Comparison of ENCODE assay signal across 1 cellular context in the genomic region with DNA sequence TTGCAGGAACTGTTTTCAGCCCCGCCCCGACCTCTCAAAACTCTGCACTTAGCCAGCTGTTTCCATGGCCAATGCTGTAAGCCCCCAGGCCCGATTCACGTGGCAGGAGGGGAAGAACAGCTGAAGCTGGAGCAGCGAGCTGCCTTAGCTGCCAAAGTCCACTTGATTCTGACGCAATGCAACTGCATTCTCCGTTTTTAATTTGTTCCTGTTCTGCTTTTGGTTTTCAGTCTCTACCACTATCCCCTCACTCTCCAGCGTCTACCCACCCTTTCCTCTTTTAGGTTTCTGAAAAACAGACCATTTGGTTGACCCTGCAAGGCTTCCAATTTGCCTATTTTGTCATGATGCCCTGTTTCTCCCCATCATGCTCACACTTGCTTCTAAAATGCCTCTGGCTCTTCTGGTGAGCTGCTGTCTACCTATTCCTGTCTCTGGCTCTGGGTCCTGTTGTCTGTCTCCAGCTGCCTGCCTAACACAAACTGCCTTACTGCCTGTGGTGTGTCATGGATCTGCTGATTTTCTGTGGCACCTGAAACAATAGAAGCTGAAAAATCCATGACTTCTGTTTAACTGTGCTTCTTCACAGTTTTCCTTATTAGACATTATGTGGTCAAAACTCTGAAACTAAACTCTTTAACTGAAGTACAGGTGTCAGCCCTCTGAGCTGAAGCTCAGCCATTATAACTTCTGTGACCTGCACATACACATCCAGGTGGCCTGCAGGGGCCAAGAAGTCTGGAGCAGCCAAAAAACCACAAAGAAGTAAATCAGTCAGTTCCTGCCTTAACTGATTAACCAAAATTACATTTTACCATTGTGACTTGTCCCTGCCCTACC.
TF ChIP-seq lines count a peak whose summit lies in the region.

No MANE protein-coding gene starts in this region.

TF ChIP-seq in GM12878, 131 proteins besides CTCF, POLR2A, EP300 and RAD21 (continued from another document and continues in another):
- TF ChIP-seq, protein P1, sequence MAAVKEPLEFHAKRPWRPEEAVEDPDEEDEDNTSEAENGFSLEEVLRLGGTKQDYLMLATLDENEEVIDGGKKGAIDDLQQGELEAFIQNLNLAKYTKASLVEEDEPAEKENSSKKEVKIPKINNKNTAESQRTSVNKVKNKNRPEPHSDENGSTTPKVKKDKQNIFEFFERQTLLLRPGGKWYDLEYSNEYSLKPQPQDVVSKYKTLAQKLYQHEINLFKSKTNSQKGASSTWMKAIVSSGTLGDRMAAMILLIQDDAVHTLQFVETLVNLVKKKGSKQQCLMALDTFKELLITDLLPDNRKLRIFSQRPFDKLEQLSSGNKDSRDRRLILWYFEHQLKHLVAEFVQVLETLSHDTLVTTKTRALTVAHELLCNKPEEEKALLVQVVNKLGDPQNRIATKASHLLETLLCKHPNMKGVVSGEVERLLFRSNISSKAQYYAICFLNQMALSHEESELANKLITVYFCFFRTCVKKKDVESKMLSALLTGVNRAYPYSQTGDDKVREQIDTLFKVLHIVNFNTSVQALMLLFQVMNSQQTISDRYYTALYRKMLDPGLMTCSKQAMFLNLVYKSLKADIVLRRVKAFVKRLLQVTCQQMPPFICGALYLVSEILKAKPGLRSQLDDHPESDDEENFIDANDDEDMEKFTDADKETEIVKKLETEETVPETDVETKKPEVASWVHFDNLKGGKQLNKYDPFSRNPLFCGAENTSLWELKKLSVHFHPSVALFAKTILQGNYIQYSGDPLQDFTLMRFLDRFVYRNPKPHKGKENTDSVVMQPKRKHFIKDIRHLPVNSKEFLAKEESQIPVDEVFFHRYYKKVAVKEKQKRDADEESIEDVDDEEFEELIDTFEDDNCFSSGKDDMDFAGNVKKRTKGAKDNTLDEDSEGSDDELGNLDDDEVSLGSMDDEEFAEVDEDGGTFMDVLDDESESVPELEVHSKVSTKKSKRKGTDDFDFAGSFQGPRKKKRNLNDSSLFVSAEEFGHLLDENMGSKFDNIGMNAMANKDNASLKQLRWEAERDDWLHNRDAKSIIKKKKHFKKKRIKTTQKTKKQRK (IDR thresholded peaks at IDR 0.05; ENCODE audit: low read depth, low read length) = no peak
- no peak for TF ChIP-seq RB1 (IDR thresholded peaks at IDR 0.05; ENCODE audit: borderline replicate concordance)
- TF ChIP-seq KDM1A (IDR thresholded peaks at IDR 0.05; ENCODE audit: borderline replicate concordance) = no peak
- TF ChIP-seq YBX1 (IDR thresholded peaks at IDR 0.05) = no peak
- no peak for TF ChIP-seq ZNF24 (IDR thresholded peaks at IDR 0.05)
- no peak for TF ChIP-seq HDAC2 (IDR thresholded peaks at IDR 0.05)
- TF ChIP-seq NBN (IDR thresholded peaks at IDR 0.05) = peak; percentile 91
- no peak for TF ChIP-seq TBL1XR1 (IDR thresholded peaks at IDR 0.05; ENCODE audit: low read depth, low read length)
- no peak for TF ChIP-seq PRDM15 (CRISPR knock-in tag; IDR thresholded peaks at IDR 0.05)
- TF ChIP-seq PML (IDR thresholded peaks at IDR 0.05; ENCODE audit: low read length) = no peak
- no peak for TF ChIP-seq RCOR1 (conservative IDR thresholded peaks at IDR 0.05; ENCODE audit: low read depth, low read length)
- peak; percentile 44; the same call in 1 of the 2 replicates for TF ChIP-seq RUNX3 (IDR thresholded peaks at IDR 0.05; ENCODE audit: low read length)
- no peak for TF ChIP-seq TCF3 (IDR thresholded peaks at IDR 0.05; ENCODE audit: borderline replicate concordance, insufficient read depth, low read depth, low read length)
- no peak for TF ChIP-seq ZNF687 (IDR thresholded peaks at IDR 0.05)
- TF ChIP-seq CBX5 (IDR thresholded peaks at IDR 0.05; ENCODE audit: low read depth) = 0 out of 2 replicates have a peak, but pooled peaks have one; percentile 56
- no peak for TF ChIP-seq BRCA1 (IDR thresholded peaks at IDR 0.05; ENCODE audit: low read depth, low read length)
- TF ChIP-seq ATF7 (IDR thresholded peaks at IDR 0.05; ENCODE audit: low read depth) = peak; percentile 91
- no peak for TF ChIP-seq PKNOX1 (IDR thresholded peaks at IDR 0.05)
- no peak for TF ChIP-seq SUPT20H (IDR thresholded peaks at IDR 0.05; ENCODE audit: borderline replicate concordance, control insufficient read depth, low read depth, low read length)
- peak; percentile 67 for TF ChIP-seq DPF2 (IDR thresholded peaks at IDR 0.05)
- TF ChIP-seq KAT2A (conservative IDR thresholded peaks at IDR 0.05; ENCODE audit: control insufficient read depth, low read depth, low read length) = no peak
- TF ChIP-seq, protein P2, sequence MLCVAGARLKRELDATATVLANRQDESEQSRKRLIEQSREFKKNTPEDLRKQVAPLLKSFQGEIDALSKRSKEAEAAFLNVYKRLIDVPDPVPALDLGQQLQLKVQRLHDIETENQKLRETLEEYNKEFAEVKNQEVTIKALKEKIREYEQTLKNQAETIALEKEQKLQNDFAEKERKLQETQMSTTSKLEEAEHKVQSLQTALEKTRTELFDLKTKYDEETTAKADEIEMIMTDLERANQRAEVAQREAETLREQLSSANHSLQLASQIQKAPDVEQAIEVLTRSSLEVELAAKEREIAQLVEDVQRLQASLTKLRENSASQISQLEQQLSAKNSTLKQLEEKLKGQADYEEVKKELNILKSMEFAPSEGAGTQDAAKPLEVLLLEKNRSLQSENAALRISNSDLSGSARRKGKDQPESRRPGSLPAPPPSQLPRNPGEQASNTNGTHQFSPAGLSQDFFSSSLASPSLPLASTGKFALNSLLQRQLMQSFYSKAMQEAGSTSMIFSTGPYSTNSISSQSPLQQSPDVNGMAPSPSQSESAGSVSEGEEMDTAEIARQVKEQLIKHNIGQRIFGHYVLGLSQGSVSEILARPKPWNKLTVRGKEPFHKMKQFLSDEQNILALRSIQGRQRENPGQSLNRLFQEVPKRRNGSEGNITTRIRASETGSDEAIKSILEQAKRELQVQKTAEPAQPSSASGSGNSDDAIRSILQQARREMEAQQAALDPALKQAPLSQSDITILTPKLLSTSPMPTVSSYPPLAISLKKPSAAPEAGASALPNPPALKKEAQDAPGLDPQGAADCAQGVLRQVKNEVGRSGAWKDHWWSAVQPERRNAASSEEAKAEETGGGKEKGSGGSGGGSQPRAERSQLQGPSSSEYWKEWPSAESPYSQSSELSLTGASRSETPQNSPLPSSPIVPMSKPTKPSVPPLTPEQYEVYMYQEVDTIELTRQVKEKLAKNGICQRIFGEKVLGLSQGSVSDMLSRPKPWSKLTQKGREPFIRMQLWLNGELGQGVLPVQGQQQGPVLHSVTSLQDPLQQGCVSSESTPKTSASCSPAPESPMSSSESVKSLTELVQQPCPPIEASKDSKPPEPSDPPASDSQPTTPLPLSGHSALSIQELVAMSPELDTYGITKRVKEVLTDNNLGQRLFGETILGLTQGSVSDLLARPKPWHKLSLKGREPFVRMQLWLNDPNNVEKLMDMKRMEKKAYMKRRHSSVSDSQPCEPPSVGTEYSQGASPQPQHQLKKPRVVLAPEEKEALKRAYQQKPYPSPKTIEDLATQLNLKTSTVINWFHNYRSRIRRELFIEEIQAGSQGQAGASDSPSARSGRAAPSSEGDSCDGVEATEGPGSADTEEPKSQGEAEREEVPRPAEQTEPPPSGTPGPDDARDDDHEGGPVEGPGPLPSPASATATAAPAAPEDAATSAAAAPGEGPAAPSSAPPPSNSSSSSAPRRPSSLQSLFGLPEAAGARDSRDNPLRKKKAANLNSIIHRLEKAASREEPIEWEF (IDR thresholded peaks at IDR 0.05; ENCODE audit: insufficient replicate concordance, low read depth, low read length) = no peak
- TF ChIP-seq ESRRA (IDR thresholded peaks at IDR 0.05; ENCODE audit: low read length) = no peak
- TF ChIP-seq CHD4 (IDR thresholded peaks at IDR 0.05) = no peak
- TF ChIP-seq CHD2 (IDR thresholded peaks at IDR 0.05; ENCODE audit: borderline replicate concordance, low read depth, low read length) = peak; percentile 70; the same call in 1 of the 2 replicates
- no peak for TF ChIP-seq SMAD5 (IDR thresholded peaks at IDR 0.05; ENCODE audit: low read depth)
- TF ChIP-seq ZNF622 (IDR thresholded peaks at IDR 0.05) = no peak
- TF ChIP-seq MTA3 (IDR thresholded peaks at IDR 0.05; ENCODE audit: borderline replicate concordance, low read length) = no peak
- TF ChIP-seq LARP7 (IDR thresholded peaks at IDR 0.05) = peak; percentile 38; the same call in 1 of the 2 replicates
- TF ChIP-seq EGR1 (IDR thresholded peaks at IDR 0.05; ENCODE audit: borderline replicate concordance in 1 of 2, low read depth in 2 of 2, low read length in 2 of 2) = no peak
- TF ChIP-seq, protein P3, sequence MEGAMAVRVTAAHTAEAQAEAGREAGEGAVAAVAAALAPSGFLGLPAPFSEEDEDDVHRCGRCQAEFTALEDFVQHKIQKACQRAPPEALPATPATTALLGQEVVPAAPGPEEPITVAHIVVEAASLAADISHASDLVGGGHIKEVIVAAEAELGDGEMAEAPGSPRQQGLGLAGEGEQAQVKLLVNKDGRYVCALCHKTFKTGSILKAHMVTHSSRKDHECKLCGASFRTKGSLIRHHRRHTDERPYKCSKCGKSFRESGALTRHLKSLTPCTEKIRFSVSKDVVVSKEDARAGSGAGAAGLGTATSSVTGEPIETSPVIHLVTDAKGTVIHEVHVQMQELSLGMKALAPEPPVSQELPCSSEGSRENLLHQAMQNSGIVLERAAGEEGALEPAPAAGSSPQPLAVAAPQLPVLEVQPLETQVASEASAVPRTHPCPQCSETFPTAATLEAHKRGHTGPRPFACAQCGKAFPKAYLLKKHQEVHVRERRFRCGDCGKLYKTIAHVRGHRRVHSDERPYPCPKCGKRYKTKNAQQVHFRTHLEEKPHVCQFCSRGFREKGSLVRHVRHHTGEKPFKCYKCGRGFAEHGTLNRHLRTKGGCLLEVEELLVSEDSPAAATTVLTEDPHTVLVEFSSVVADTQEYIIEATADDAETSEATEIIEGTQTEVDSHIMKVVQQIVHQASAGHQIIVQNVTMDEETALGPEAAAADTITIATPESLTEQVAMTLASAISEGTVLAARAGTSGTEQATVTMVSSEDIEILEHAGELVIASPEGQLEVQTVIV (IDR thresholded peaks at IDR 0.05; ENCODE audit: borderline replicate concordance, partially characterized antibody) = no peak
- 0 out of 2 replicates have a peak, but pooled peaks have one; percentile 19 for TF ChIP-seq MEF2A (IDR thresholded peaks at IDR 0.05; ENCODE audit: insufficient read depth, low read depth, low read length)
- TF ChIP-seq KLF5 (IDR thresholded peaks at IDR 0.05; ENCODE audit: partially characterized antibody) = no peak
- TF ChIP-seq SMC3 (IDR thresholded peaks at IDR 0.05; ENCODE audit: borderline replicate concordance, low read length) = no peak
- no peak for TF ChIP-seq ATF3 (IDR thresholded peaks at IDR 0.05; ENCODE audit: borderline replicate concordance, extremely low read depth, low read depth, low read length)
- no peak for TF ChIP-seq ETV6 (conservative IDR thresholded peaks at IDR 0.05 in 1 of 2, IDR thresholded peaks at IDR 0.05 in 1 of 2; ENCODE audit: borderline replicate concordance in 1 of 2, low read depth in 1 of 2)
